8 cellular contexts compared by ENCODE assay signal in the genomic region with DNA sequence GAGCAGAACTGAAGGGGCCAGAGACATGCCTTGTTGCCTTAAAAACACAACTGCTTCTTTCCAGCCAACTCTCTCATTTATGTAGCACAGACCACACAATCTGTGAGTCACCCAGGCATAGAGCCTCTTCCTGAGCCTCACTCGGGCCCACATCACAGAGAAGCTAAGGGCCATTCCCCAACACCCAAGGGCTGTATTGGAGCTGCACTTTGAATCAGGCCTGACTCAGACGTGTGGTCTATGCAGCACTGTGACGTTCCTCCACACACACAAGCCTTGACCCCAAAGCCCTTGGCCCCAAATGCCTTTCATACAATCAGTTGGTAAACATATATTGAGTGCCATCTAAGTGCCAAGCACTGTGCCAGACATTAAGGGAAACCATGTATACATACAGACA.
A peak's percentile ranks its signal among the peaks of the same experiment; 100 is the strongest.
DNase-seq lines count a peak whose midpoint lies in the region; ATAC-seq and TF ChIP-seq lines count a peak whose summit lies in the region.

No MANE protein-coding gene starts in this region.

- H3K4me3 Mint-ChIP-seq in nephron progenitor cell, result no peak overlapping the region
- no peak overlapping the region for H3K4me3 Mint-ChIP-seq in CD8-positive, alpha-beta memory T cell
- no peak overlapping the region for H3K4me3 Mint-ChIP-seq in CD14-positive monocyte

- DNase-seq in GM13977 (ENCODE audit: low spot score) (peak; percentile 30), LHCN-M2 (ENCODE audit: low read depth) (peak; percentile 93), left lung (no peak), nephron progenitor cell (no peak), lower leg skin (ENCODE audit: low spot score in 2 of 2) (no peak), CD14-positive monocyte (ENCODE audit: low spot score) (no peak)
- DNase-seq in CD8-positive, alpha-beta memory T cell, result no peak

- H3K27ac Mint-ChIP-seq in nephron progenitor cell, result no peak overlapping the region
- no peak overlapping the region for H3K27ac Mint-ChIP-seq in CD8-positive, alpha-beta memory T cell
- H3K27ac Mint-ChIP-seq in CD14-positive monocyte, result no peak overlapping the region

- H3K27me3 ChIP-seq in left lung, result no peaks in the 10 kb centered on the region
- H3K27me3 ChIP-seq in CD8-positive, alpha-beta memory T cell (ENCODE audit: insufficient read depth, low read length, poor library complexity, severe bottlenecking), result no peaks in the 10 kb centered on the region

- POLR2A ChIA-PET in CD8-positive, alpha-beta memory T cell (lab: Charles Lee), result no interaction called here

- no peaks in the 10 kb centered on the region for H3K4me1 Mint-ChIP-seq in nephron progenitor cell
- H3K4me1 Mint-ChIP-seq in CD8-positive, alpha-beta memory T cell, result no peaks in the 10 kb centered on the region
- no peaks in the 10 kb centered on the region for H3K4me1 Mint-ChIP-seq in CD14-positive monocyte

- CTCF ChIA-PET in CD8-positive, alpha-beta memory T cell (lab: Charles Lee), result no interaction called here

- H3K9me3 ChIP-seq in left lung, result peaks cover 0 to under 1% of the 10 kb centered on the region in 2 donors
- no peaks in the 10 kb centered on the region for H3K9me3 ChIP-seq in CD8-positive, alpha-beta memory T cell (ENCODE audit: low read length)

- H3K36me3 ChIP-seq in left lung, result no peaks in the 10 kb centered on the region
- no peaks in the 10 kb centered on the region for H3K36me3 ChIP-seq in CD8-positive, alpha-beta memory T cell (ENCODE audit: insufficient read depth, low read length)

- in situ Hi-C loops in GM13977 (cut with MboI; ENCODE audit: low pct_unique_long_range_greater_than_20kb, low sequenced_read_pairs, unreplicated experiment), result no loop called here

- WGBS in lower leg skin, 2 donors, result 72 to 88% methylated on average over 3 of the region's 3 CpGs

- no peak overlapping the region for H3K27ac ChIP-seq in left lung
- H3K27ac ChIP-seq in CD8-positive, alpha-beta memory T cell (ENCODE audit: low read depth, low read length), result no peak overlapping the region

- peaks cover 4% of the 10 kb centered on the region for H3K27me3 Mint-ChIP-seq in nephron progenitor cell (ENCODE audit: low read depth, poor library complexity)
- peaks cover 0 to 4% of the 10 kb centered on the region in 2 donors for H3K27me3 Mint-ChIP-seq in CD8-positive, alpha-beta memory T cell
- peaks cover 0 to 2% (median 0%) of the 10 kb centered on the region in 3 donors for H3K27me3 Mint-ChIP-seq in CD14-positive monocyte (ENCODE audit: low read depth in 3 of 3)

- H3K9me3 Mint-ChIP-seq in nephron progenitor cell (peaks cover 6% of the 10 kb centered on the region), CD14-positive monocyte (peaks cover 3 to 11% (median 6%) of the 10 kb centered on the region in 7 donors)
- peaks cover 0 to 5% (median 3%) of the 10 kb centered on the region in 5 donors for H3K9me3 Mint-ChIP-seq in CD8-positive, alpha-beta memory T cell

- ATAC-seq in GM21717 (IDR thresholded peaks at IDR 0.05; ENCODE audit: unreplicated experiment) (peak; percentile 82), left lung (peak; percentile 76)

- intact Hi-C loops in left lung (cut with DNase I) (no loop called here), lower leg skin (cut with DNase I; ENCODE audit: low total_unique reads) (no loop called here), CD14-positive monocyte (cut with micrococcal nuclease) (no loop called here)

- TF ChIP-seq POLR2A in lower leg skin (IDR thresholded peaks at IDR 0.05), result no peak

- no peaks in the 10 kb centered on the region for H3K4me1 ChIP-seq in left lung
- no peaks in the 10 kb centered on the region for H3K4me1 ChIP-seq in CD8-positive, alpha-beta memory T cell (ENCODE audit: insufficient read depth, low read length)

- H3K4me3 ChIP-seq in left lung (no peak overlapping the region), lower leg skin (ENCODE audit: low read depth, poor library complexity, severe bottlenecking) (no peak overlapping the region)
- H3K4me3 ChIP-seq in CD8-positive, alpha-beta memory T cell (ENCODE audit: low read length), result no peak overlapping the region

- TF ChIP-seq CTCF in GM13977 (IDR thresholded peaks at IDR 0.05; ENCODE audit: extremely low read depth, insufficient read depth, missing control alignments), result no peak
- no peak for TF ChIP-seq CTCF in left lung (IDR thresholded peaks at IDR 0.05)
- TF ChIP-seq CTCF in nephron progenitor cell (IDR thresholded peaks at IDR 0.05), result no peak
- peak in 1 of 3 donors; percentile 21 for TF ChIP-seq CTCF in lower leg skin (IDR thresholded peaks at IDR 0.05)
- no peak for TF ChIP-seq CTCF in CD14-positive monocyte (IDR thresholded peaks at IDR 0.05)

- H3K36me3 Mint-ChIP-seq in nephron progenitor cell (ENCODE audit: low read depth), result no peaks in the 10 kb centered on the region
- H3K36me3 Mint-ChIP-seq in CD8-positive, alpha-beta memory T cell, result no peaks in the 10 kb centered on the region
- H3K36me3 Mint-ChIP-seq in CD14-positive monocyte, result no peaks in the 10 kb centered on the region

Comparison
In these comparisons a context has a peak if more than half of its experiments do, and no peak if none do; other contexts are left out.
1. DNase-seq: peak in GM13977 (single experiment) and LHCN-M2 (single experiment); none in left lung (0 of 2), nephron progenitor cell (single experiment), CD8-positive, alpha-beta memory T cell (0 of 5), lower leg skin (0 of 2) and CD14-positive monocyte (single experiment).